Comparison of ENCODE assay signal across 8 cellular contexts in the genomic region with DNA sequence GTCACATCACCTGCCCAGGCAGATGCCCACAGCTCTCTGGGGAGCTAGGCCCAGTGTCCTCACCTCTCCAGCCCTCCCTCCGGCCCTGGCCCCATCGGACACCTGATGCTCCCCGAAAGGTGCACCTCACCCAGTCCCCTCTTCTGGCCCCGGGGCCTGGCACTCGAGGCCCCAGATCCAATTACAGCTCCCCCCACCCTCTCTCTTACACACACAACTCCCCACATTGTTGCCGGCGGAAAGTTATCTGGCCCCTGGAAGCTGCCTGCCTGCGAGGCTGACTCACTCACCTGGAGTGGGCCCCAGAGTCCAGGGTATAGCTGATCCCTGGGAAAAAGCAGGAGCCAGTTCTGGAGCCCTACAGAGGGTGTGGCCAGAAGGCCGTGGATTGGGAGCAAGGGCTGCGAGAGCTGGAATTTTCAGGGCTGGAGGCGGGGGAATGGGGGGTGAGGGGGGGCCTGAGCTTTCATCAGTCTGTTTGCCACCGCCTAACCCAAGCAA. TPM values are rescaled to one million over a fixed set of nuclear protein-coding genes. Genes with fewer than 3 reads are reported as not detected.
DNase-seq lines count a peak whose midpoint lies in the region.
"Had no signal": no experiment of that assay in that cellular context is flagged by ENCODE, and none has a peak within 500 bp of the region (broad histone marks: within the 10 kb centered on the region; RNA-seq: fewer than 3 reads in every experiment).

No MANE protein-coding gene starts in this region.

- no peaks in the 10 kb centered on the region for H3K9me3 ChIP-seq in neuronal stem cell (replicated peaks in 1 of 2; ENCODE audit: control insufficient read depth in 2 of 2, insufficient read depth in 1 of 2, low read depth in 1 of 2, low read length in 2 of 2)

- H3K36me3 ChIP-seq in neuronal stem cell (replicated peaks in 1 of 2; ENCODE audit: control insufficient read depth in 2 of 2, insufficient read depth in 2 of 2, low read length in 2 of 2) = peaks cover 5 to 9% of the 10 kb centered on the region in 2 donors

- H4K8ac ChIP-seq in neuronal stem cell (ENCODE audit: low read depth, low read length) = no peak overlapping the region

- H3K9ac ChIP-seq in neuronal stem cell (ENCODE audit: low read depth, low read length, poor library complexity) = no peak overlapping the region
- H3K9ac ChIP-seq: parathyroid adenoma had no signal

- no peak overlapping the region for H3K4me2 ChIP-seq in neuronal stem cell (ENCODE audit: insufficient read depth, low read length, poor library complexity, severe bottlenecking)

- H3K4me3 ChIP-seq in neuronal stem cell (ENCODE audit: low read length in 2 of 2) = no peak overlapping the region

- no peak overlapping the region for H2AK5ac ChIP-seq in neuronal stem cell (ENCODE audit: low read depth, low read length)

- H2BK12ac ChIP-seq in neuronal stem cell (ENCODE audit: low read length) = no peak overlapping the region

- H3K23ac ChIP-seq in neuronal stem cell (ENCODE audit: low read depth, low read length, poor library complexity) = no peak overlapping the region

- no peak overlapping the region for H3K4ac ChIP-seq in neuronal stem cell (ENCODE audit: low read length)

- H4K91ac ChIP-seq in neuronal stem cell (ENCODE audit: low read depth, low read length, poor library complexity) = no peak overlapping the region

- H3K4me1 ChIP-seq in neuronal stem cell (ENCODE audit: control insufficient read depth in 2 of 2, insufficient read depth in 1 of 2, low read depth in 1 of 2, low read length in 2 of 2) = peaks cover 7 to 24% of the 10 kb centered on the region in 2 donors
- H3K4me1 ChIP-seq: parathyroid adenoma had no signal

- no CpG with 5 or more reads among the region's 12 CpGs for WGBS in neuronal stem cell (ENCODE audit: extremely low coverage in 2 of 2, insufficient read length in 2 of 2, insufficient replicate concordance in 1 of 2), 2 donors

- H2AFZ ChIP-seq in neuronal stem cell (ENCODE audit: low read length) = no peak overlapping the region

- no peak overlapping the region for H3K14ac ChIP-seq in neuronal stem cell (ENCODE audit: low read length)

- no peak overlapping the region for H2BK15ac ChIP-seq in neuronal stem cell (ENCODE audit: low read length)

- no peak overlapping the region for H3K18ac ChIP-seq in neuronal stem cell (ENCODE audit: low read length)

- peak overlapping the region; percentile 46 for H2BK5ac ChIP-seq in neuronal stem cell (ENCODE audit: low read length)

- H3K27ac ChIP-seq in neuronal stem cell (replicated peaks; ENCODE audit: low read length) = no peak overlapping the region

- no peak overlapping the region for H2BK120ac ChIP-seq in neuronal stem cell (ENCODE audit: low read depth, low read length)

- no peaks in the 10 kb centered on the region for H3K79me1 ChIP-seq in neuronal stem cell (ENCODE audit: low read depth, low read length)

- peaks cover 4 to 59% (median 44%) of the 10 kb centered on the region in 3 experiments for H3K27me3 ChIP-seq in neuronal stem cell (ENCODE audit: control insufficient read depth in 3 of 3, insufficient read depth in 3 of 3, low read depth in 1 of 3, low read length in 3 of 3)

- DNase-seq in HT1080 (ENCODE audit: low read depth) (peak; percentile 57), astrocyte of the hippocampus (ENCODE audit: low read depth, low spot score) (peak; percentile 82), neuronal stem cell (ENCODE audit: low spot score) (no peak), NCI-H187 (lab: John Stamatoyannopoulos, UW) (no peak), NCI-H1436 treated with DMSO at 0.1 percent for 48 hours (lab: John Stamatoyannopoulos, UW) (no peak), NCI-H146 treated with DMSO at 0.1 percent for 48 hours (lab: John Stamatoyannopoulos, UW; ENCODE audit: unreplicated experiment) (no peak)
- DNase-seq: SHP77 treated with DMSO at 0.1 percent for 48 hours had no signal

RNA-seq across cellular contexts. Expression of gene FBXO2, which starts 1.1 kb away (rescaled TPM):
- 0.13 TPM in 1 of 2 replicates, not detected in the other for total RNA-seq in HT1080 (2014; rRNA removed; shearing (Covaris generic))
- 0.20 and 0.35 TPM in 2 replicates for polyA plus RNA-seq in HT1080 (2015; cell fraction: cytosol; rRNA removed)
- polyA plus RNA-seq in HT1080 (2015; cell fraction: nucleus; rRNA removed) = 0.36 and 0.53 TPM in 2 replicates
- polyA plus RNA-seq in neuronal stem cell (2013, experiment 1 of 2) = 7.1 TPM
- polyA plus RNA-seq in neuronal stem cell (2013, experiment 2 of 2) = 7.2 TPM

RNA-seq across cellular contexts. Expression of gene FBXO44, which starts 1.5 kb away (rescaled TPM):
- total RNA-seq in HT1080 (2014; rRNA removed; shearing (Covaris generic)) = 0.73 and 2.2 TPM in 2 replicates
- polyA plus RNA-seq in HT1080 (2015; cell fraction: cytosol; rRNA removed) = 2.1 and 3.2 TPM in 2 replicates
- 7.6 and 9.4 TPM in 2 replicates for polyA plus RNA-seq in HT1080 (2015; cell fraction: nucleus; rRNA removed)
- polyA plus RNA-seq in neuronal stem cell (2013, experiment 1 of 2) = 16.4 TPM
- 16.6 TPM for polyA plus RNA-seq in neuronal stem cell (2013, experiment 2 of 2)

RNA-seq across cellular contexts. Expression of gene FBXO6, which starts 10.8 kb away (rescaled TPM):
- 8.5 and 9.4 TPM in 2 replicates for total RNA-seq in HT1080 (2014; rRNA removed; shearing (Covaris generic))
- 7.8 and 10.6 TPM in 2 replicates for polyA plus RNA-seq in HT1080 (2015; cell fraction: cytosol; rRNA removed)
- 2.6 and 3.8 TPM in 2 replicates for polyA plus RNA-seq in HT1080 (2015; cell fraction: nucleus; rRNA removed)
- 1.4 TPM for polyA plus RNA-seq in neuronal stem cell (2013, experiment 1 of 2)
- 1.5 TPM for polyA plus RNA-seq in neuronal stem cell (2013, experiment 2 of 2)

RNA-seq across cellular contexts. Expression of gene MAD2L2, which starts 27.8 kb away (rescaled TPM):
- 70.5 and 72.2 TPM in 2 replicates for total RNA-seq in HT1080 (2014; rRNA removed; shearing (Covaris generic))
- polyA plus RNA-seq in HT1080 (2015; cell fraction: cytosol; rRNA removed) = 36.3 and 48.7 TPM in 2 replicates
- polyA plus RNA-seq in HT1080 (2015; cell fraction: nucleus; rRNA removed) = 18.4 and 21.5 TPM in 2 replicates
- 132 TPM for polyA plus RNA-seq in neuronal stem cell (2013, experiment 1 of 2)
- polyA plus RNA-seq in neuronal stem cell (2013, experiment 2 of 2) = 126 TPM

RNA-seq across cellular contexts. Expression of gene DRAXIN, which starts 38.4 kb away (rescaled TPM):
- 0.32 and 0.57 TPM in 2 replicates for total RNA-seq in HT1080 (2014; rRNA removed; shearing (Covaris generic))
- 0.02 TPM in 1 of 2 replicates, not detected in the other for polyA plus RNA-seq in HT1080 (2015; cell fraction: cytosol; rRNA removed)
- polyA plus RNA-seq in HT1080 (2015; cell fraction: nucleus; rRNA removed) = 0.05 TPM in 1 of 2 replicates, not detected in the other
- polyA plus RNA-seq in neuronal stem cell (2013, experiment 1 of 2) = 9.5 TPM
- polyA plus RNA-seq in neuronal stem cell (2013, experiment 2 of 2) = 9.7 TPM

Comparison
In these comparisons a context has a peak if more than half of its experiments do, and no peak if none do; other contexts are left out.
1. DNase-seq: peak in HT1080 (single experiment) and astrocyte of the hippocampus (single experiment); none in neuronal stem cell (single experiment), NCI-H187 (0 of 2), NCI-H1436 treated with DMSO at 0.1 percent for 48 hours (single experiment) and NCI-H146 treated with DMSO at 0.1 percent for 48 hours (single experiment).